ENCODE assay signal across 1 cellular context in the genomic region with DNA sequence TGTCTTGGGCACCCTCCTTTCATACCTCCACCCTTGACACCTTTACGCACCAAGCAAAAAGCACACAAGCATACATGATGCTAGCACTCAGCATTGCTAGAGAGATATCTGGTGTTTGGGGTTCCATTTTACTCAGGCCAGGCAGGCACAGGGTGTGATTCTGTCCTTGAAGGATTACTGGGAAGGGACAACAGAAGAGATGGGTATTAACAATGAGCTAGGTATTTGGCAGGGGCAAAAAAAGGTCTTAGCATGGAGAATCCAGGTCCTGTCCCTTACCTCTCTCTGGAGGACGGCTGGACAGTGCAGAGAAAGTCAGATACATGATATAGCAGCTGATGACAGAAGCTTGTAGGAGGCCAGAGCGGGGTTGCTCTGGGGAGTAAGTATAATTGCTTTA.
TF ChIP-seq lines count a peak whose summit lies in the region.

No MANE protein-coding gene starts in this region.

TF ChIP-seq in HEK293T, 16 proteins besides CTCF, POLR2A, EP300 and RAD21:
- TF ChIP-seq PKNOX1 (IDR thresholded peaks at IDR 0.05) = no peak
- no peak for TF ChIP-seq BHLHE40 (IDR thresholded peaks at IDR 0.05; ENCODE audit: borderline replicate concordance)
- no peak for TF ChIP-seq HDGF (IDR thresholded peaks at IDR 0.05; ENCODE audit: borderline replicate concordance)
- no peak for TF ChIP-seq SP1 (IDR thresholded peaks at IDR 0.05)
- TF ChIP-seq FOXA1 (IDR thresholded peaks at IDR 0.05) = no peak
- TF ChIP-seq CTBP1 (IDR thresholded peaks at IDR 0.05; ENCODE audit: borderline replicate concordance) = no peak
- TF ChIP-seq SUZ12 (IDR thresholded peaks at IDR 0.05) = no peak
- no peak for TF ChIP-seq FOXM1 (IDR thresholded peaks at IDR 0.05; ENCODE audit: borderline replicate concordance)
- TF ChIP-seq NFRKB (IDR thresholded peaks at IDR 0.05) = no peak
- no peak for TF ChIP-seq L3MBTL2 (conservative IDR thresholded peaks at IDR 0.05)
- no peak for TF ChIP-seq ZNF384 (IDR thresholded peaks at IDR 0.05)
- no peak for TF ChIP-seq ARNT (IDR thresholded peaks at IDR 0.05)
TF ChIP-seq in HEK293T: peak in this region for 0.
